ENCODE assay signal across 28 cellular contexts in genomic region chr4:141646969-141647368, GRCh38. TPM values are rescaled to one million over a fixed set of nuclear protein-coding genes. Genes with fewer than 3 reads are reported as not detected.
DNase-seq lines count a peak whose midpoint lies in the region; ATAC-seq, FAIRE-seq and TF ChIP-seq lines count a peak whose summit lies in the region.
"Had no signal": no experiment of that assay in that cellular context is flagged by ENCODE, and none has a peak within 500 bp of the region (broad histone marks: within the 10 kb centered on the region; RNA-seq: fewer than 3 reads in every experiment).

No MANE protein-coding gene starts in this region.

- H3K9me3 ChIP-seq in ascending aorta (no peaks in the 10 kb centered on the region), spleen (no peaks in the 10 kb centered on the region)
- H3K9me3 ChIP-seq: mucosa of descending colon, upper lobe of right lung had no signal

- intact Hi-C loops in ascending aorta (cut with DNase I) (loop anchor here (10.0 kb wide), 2 partner anchors 422 to 1198 kb away; partner anchors contain the start of genes INPP4B and ZNF330), spleen (cut with DNase I; ENCODE audit: low total_unique reads) (no loop called here)

- TF ChIP-seq CTCF in ascending aorta (IDR thresholded peaks at IDR 0.05) (no peak), foreskin keratinocyte (conservative IDR thresholded peaks at IDR 0.05) (no peak), spleen (IDR thresholded peaks at IDR 0.05 in 8 of 11, conservative IDR thresholded peaks at IDR 0.05 in 3 of 11) (no peak)

- ATAC-seq in foreskin keratinocyte (peak; percentile 15), HG03565 (IDR thresholded peaks at IDR 0.05; ENCODE audit: unreplicated experiment) (no peak)
- ATAC-seq: mucosa of descending colon, upper lobe of right lung had no signal

- H3K4me1 ChIP-seq in ascending aorta: peaks cover 0 to 8% of the 10 kb centered on the region in 2 donors
- H3K4me1 ChIP-seq in foreskin keratinocyte: peaks cover 27% of the 10 kb centered on the region
- H3K4me1 ChIP-seq in spleen: peaks cover 16 to 74% (median 40%) of the 10 kb centered on the region in 6 donors
- H3K4me1 ChIP-seq: parathyroid adenoma had no signal

- FAIRE-seq in GM12892 (lab: Jason Lieb, UNC): peak; percentile 9
- FAIRE-seq: islet of Langerhans had no signal

- TF ChIP-seq POLR2A in GM12892 (IDR thresholded peaks at IDR 0.05; ENCODE audit: low read depth, low read length): no peak
- TF ChIP-seq POLR2A in spleen (IDR thresholded peaks at IDR 0.05): no peak

- H3K36me3 ChIP-seq in ascending aorta: no peaks in the 10 kb centered on the region
- H3K36me3 ChIP-seq in spleen: no peaks in the 10 kb centered on the region
- no peaks in the 10 kb centered on the region for H3K36me3 ChIP-seq in H7 (replicated peaks; ENCODE audit: control insufficient read depth, insufficient read depth, low read length)
- H3K36me3 ChIP-seq: upper lobe of right lung had no signal

- peak overlapping the region in 1 of 2 donors; percentile 2 for H3K4me3 ChIP-seq in ascending aorta
- no peak overlapping the region for H3K4me3 ChIP-seq in spleen
- H3K4me3 ChIP-seq in H7 (ENCODE audit: insufficient read depth, low read depth, low read length): no peak overlapping the region
- H3K4me3 ChIP-seq: mucosa of descending colon, upper lobe of right lung had no signal

- H3K27me3 ChIP-seq in ascending aorta (no peaks in the 10 kb centered on the region), foreskin keratinocyte (no peaks in the 10 kb centered on the region), spleen (replicated peaks in 1 of 7) (no peaks in the 10 kb centered on the region), H7 (ENCODE audit: control insufficient read depth, insufficient read depth, low read length) (no peaks in the 10 kb centered on the region)
- H3K27me3 ChIP-seq: upper lobe of right lung had no signal

- WGBS in spleen, 5 donors: 60 to 76% (median 67%) methylated on average over 3 of the region's 3 CpGs

- DNase-seq in GM12892 (ENCODE audit: insufficient read length) (no peak), ascending aorta (ENCODE audit: low spot score in 2 of 2) (no peak), foreskin keratinocyte (peak; percentile 42 to 64), spleen (no peak), H7 (no peak), NCI-H1930 (lab: John Stamatoyannopoulos, UW) (no peak)
- DNase-seq: activated B cell treated with CpG ODN at 0.5 μM for 24 hours; activated CD4-positive, alpha-beta T cell treated with anti-CD3 and anti-CD28 coated beads, Interleukin-2, amount 50 U/mL, for 1 hour; activated naive CD4-positive, alpha-beta T cell treated with Interleukin-2 at 50 U/mL for 16 hours; activated T-cell treated with anti-CD3 and anti-CD28 coated beads, Interleukin-2, amount 50 U/mL, for 48 hours; C1 segment of cervical spinal cord; COR-L47; cortex of kidney; DMS79; endodermal cell; mucosa of descending colon; NCI-H1092 treated with DMSO at 0.1 percent for 48 hours; NCI-H187 treated with DMSO at 0.1 percent for 48 hours; NCI-H2227 treated with DMSO at 0.1 percent for 48 hours; NCI-H69; stimulated activated CD4-positive, alpha-beta T cell treated with anti-CD3 and anti-CD28 coated beads, Interleukin-2, amount 100 ng/mL, for 48 hours; substantia nigra; T1000; upper lobe of right lung had no signal

- H3K27ac ChIP-seq in ascending aorta (peak overlapping the region; percentile 55 to 69), foreskin keratinocyte (no peak overlapping the region), spleen (peak overlapping the region in 7 of 8 donors; percentile 55 to 67 (median 64))
- H3K27ac ChIP-seq: upper lobe of right lung had no signal

RNA-seq across cellular contexts. Expression of gene IL15, which starts 10.6 kb away (rescaled TPM):
- 19.7 TPM for polyA plus RNA-seq in GM12892 (2012; ENCODE audit: missing spikeins)
- total RNA-seq in ascending aorta (11.5 TPM), foreskin keratinocyte (0.78 and 1.4 TPM in 2 replicates), spleen (10 to 100 TPM; 15.9 to 24.2 (median 20.5) TPM)
- polyA plus RNA-seq in foreskin keratinocyte (0.67 and 1.1 TPM in 2 replicates), spleen (10 to 100 TPM; 17.6 to 37.0 (median 32.7) TPM)
- 1.4 and 1.7 TPM in 2 replicates for total RNA-seq in H7 (2014; rRNA removed; shearing (Covaris generic))
- polyA plus RNA-seq: neural cell had no signal

Comparison
In these comparisons a context has a peak if more than half of its experiments do, and no peak if none do; other contexts are left out.
1. DNase-seq: peak in foreskin keratinocyte (2 of 2); none in GM12892 (single experiment), ascending aorta (0 of 2), spleen (single experiment), H7 (single experiment) and NCI-H1930 (0 of 2).